1 cellular context compared by ENCODE assay signal in the genomic region with DNA sequence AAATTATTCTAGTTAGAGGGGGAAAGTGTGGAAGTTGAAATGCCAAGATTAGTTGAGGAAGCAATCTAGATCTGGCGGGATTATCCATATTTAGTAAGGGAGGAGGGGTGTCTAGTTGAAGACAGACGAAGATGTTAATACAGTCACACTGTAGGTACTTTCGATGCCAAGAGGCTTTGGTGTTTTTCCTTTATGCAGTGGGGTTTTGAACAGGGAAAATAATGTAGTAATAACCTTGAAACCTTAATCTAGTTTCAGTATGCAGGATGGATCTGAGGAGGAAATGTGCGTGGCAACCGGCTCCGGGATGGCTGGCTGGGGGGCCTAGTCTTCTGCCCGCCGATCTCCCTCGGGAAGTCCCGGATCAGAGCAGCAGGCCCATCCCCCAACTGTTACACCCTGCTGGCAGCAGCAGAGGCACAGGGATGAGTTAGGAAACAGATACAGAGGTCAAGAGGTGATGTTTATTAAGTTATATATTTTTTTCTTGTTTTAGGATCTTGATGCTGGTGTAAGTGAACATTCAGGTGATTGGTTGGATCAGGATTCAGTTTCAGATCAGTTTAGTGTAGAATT.
A peak's percentile ranks its signal among the peaks of the same experiment; 100 is the strongest.
TF ChIP-seq lines count a peak whose summit lies in the region.

No MANE protein-coding gene starts in this region.

TF ChIP-seq in GM12878, 131 proteins besides CTCF, POLR2A, EP300 and RAD21 (continued from another document):
- TF ChIP-seq POU2F2 (IDR thresholded peaks at IDR 0.05; ENCODE audit: borderline replicate concordance, low read depth, low read length) (0 out of 3 replicates have a peak, but pooled peaks have one; percentile 35), MEF2B (IDR thresholded peaks at IDR 0.05; ENCODE audit: partially characterized antibody, poor library complexity, severe bottlenecking) (no peak), ZNF384 (IDR thresholded peaks at IDR 0.05; ENCODE audit: borderline replicate concordance, low read depth, low read length) (no peak), ZBTB4 (CRISPR knock-in tag; IDR thresholded peaks at IDR 0.05) (no peak), BACH1 (IDR thresholded peaks at IDR 0.05; ENCODE audit: borderline replicate concordance) (peak; percentile 50; the same call in 1 of the 2 replicates), TCF3 (IDR thresholded peaks at IDR 0.05; ENCODE audit: borderline replicate concordance, insufficient read depth, low read depth, low read length) (no peak), HDGF (IDR thresholded peaks at IDR 0.05) (no peak), POLR2AphosphoS5 (IDR thresholded peaks at IDR 0.05; ENCODE audit: low read length) (peak; percentile 85), RB1 (IDR thresholded peaks at IDR 0.05; ENCODE audit: borderline replicate concordance) (no peak), REST (IDR thresholded peaks at IDR 0.05; ENCODE audit: low read depth, low read length) (no peak)
- TF ChIP-seq, protein P1, sequence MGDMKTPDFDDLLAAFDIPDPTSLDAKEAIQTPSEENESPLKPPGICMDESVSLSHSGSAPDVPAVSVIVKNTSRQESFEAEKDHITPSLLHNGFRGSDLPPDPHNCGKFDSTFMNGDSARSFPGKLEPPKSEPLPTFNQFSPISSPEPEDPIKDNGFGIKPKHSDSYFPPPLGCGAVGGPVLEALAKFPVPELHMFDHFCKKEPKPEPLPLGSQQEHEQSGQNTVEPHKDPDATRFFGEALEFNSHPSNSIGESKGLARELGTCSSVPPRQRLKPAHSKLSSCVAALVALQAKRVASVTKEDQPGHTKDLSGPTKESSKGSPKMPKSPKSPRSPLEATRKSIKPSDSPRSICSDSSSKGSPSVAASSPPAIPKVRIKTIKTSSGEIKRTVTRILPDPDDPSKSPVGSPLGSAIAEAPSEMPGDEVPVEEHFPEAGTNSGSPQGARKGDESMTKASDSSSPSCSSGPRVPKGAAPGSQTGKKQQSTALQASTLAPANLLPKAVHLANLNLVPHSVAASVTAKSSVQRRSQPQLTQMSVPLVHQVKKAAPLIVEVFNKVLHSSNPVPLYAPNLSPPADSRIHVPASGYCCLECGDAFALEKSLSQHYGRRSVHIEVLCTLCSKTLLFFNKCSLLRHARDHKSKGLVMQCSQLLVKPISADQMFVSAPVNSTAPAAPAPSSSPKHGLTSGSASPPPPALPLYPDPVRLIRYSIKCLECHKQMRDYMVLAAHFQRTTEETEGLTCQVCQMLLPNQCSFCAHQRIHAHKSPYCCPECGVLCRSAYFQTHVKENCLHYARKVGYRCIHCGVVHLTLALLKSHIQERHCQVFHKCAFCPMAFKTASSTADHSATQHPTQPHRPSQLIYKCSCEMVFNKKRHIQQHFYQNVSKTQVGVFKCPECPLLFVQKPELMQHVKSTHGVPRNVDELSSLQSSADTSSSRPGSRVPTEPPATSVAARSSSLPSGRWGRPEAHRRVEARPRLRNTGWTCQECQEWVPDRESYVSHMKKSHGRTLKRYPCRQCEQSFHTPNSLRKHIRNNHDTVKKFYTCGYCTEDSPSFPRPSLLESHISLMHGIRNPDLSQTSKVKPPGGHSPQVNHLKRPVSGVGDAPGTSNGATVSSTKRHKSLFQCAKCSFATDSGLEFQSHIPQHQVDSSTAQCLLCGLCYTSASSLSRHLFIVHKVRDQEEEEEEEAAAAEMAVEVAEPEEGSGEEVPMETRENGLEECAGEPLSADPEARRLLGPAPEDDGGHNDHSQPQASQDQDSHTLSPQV (IDR thresholded peaks at IDR 0.05): no peak
- TF ChIP-seq, protein P2, sequence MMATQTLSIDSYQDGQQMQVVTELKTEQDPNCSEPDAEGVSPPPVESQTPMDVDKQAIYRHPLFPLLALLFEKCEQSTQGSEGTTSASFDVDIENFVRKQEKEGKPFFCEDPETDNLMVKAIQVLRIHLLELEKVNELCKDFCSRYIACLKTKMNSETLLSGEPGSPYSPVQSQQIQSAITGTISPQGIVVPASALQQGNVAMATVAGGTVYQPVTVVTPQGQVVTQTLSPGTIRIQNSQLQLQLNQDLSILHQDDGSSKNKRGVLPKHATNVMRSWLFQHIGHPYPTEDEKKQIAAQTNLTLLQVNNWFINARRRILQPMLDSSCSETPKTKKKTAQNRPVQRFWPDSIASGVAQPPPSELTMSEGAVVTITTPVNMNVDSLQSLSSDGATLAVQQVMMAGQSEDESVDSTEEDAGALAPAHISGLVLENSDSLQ (IDR thresholded peaks at IDR 0.05): no peak
- TF ChIP-seq, protein P3, sequence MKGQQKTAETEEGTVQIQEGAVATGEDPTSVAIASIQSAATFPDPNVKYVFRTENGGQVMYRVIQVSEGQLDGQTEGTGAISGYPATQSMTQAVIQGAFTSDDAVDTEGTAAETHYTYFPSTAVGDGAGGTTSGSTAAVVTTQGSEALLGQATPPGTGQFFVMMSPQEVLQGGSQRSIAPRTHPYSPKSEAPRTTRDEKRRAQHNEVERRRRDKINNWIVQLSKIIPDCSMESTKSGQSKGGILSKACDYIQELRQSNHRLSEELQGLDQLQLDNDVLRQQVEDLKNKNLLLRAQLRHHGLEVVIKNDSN (IDR thresholded peaks at IDR 0.05; ENCODE audit: borderline replicate concordance, extremely low read length, insufficient read depth, low read depth, low read length): no peak
